1 cellular context compared by ENCODE assay signal in genomic region chr7:130823060-130823459, GRCh38.
TF ChIP-seq lines count a peak whose summit lies in the region.

No MANE protein-coding gene starts in this region.

TF ChIP-seq in IMR-90, 13 proteins besides CTCF, POLR2A, EP300 and RAD21 (continued from another document):
- no peak for TF ChIP-seq ELK1 (IDR thresholded peaks at IDR 0.05; ENCODE audit: borderline replicate concordance, low read depth, low read length)
